Comparison of ENCODE assay signal across 9 cellular contexts in the genomic region with DNA sequence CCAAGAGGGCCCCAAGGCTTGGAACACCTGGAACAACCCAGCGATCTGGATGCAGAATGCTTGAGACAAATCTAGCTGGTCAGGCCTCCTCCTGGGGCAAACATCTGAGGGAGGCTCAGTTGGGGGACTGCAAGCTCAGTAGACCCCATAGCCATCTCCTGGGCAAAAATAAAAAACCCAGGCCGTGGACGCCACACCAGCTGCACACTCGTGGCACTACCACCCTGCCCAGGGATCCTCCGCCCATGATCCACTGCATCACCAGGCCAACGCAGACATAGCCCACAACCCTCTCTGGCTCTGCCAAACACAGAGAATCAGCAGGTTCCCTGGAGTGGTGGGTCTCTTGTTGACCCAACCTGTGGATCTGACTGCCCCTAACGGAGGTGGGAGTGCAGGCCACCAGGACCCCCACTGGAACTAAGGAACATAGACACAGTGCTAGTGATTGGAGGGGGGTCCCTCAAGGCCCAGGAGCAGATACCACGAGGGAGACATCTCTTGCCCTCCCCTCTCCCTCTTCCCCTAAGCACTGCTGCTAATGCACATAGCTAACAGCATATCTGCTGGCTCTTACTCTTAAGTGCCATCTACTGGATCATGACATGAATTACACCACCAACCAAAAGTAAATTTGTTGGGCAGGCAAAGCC.
A peak's percentile ranks its signal among the peaks of the same experiment; 100 is the strongest.
DNase-seq lines count a peak whose midpoint lies in the region; ATAC-seq and TF ChIP-seq lines count a peak whose summit lies in the region.
"Had no signal": no experiment of that assay in that cellular context is flagged by ENCODE, and none has a peak within 500 bp of the region (broad histone marks: within the 10 kb centered on the region; RNA-seq: fewer than 3 reads in every experiment).

No MANE protein-coding gene starts in this region.

- TF ChIP-seq CTCF in activated CD8-positive, alpha-beta T cell treated with anti-CD3 and anti-CD28 coated beads for 36 hours (IDR thresholded peaks at IDR 0.05): peak; percentile 66
- peak; percentile 46 to 72 (median 60) for TF ChIP-seq CTCF in heart left ventricle (IDR thresholded peaks at IDR 0.05)

- peaks cover 0 to 16% (median 1%) of the 10 kb centered on the region in 12 donors for H3K9me3 ChIP-seq in heart left ventricle

- H3K36me3 Mint-ChIP-seq in activated CD8-positive, alpha-beta T cell treated with anti-CD3 and anti-CD28 coated beads for 36 hours (ENCODE audit: low read depth): no peaks in the 10 kb centered on the region
- H3K36me3 Mint-ChIP-seq: T-cell had no signal

- H3K27me3 Mint-ChIP-seq in activated CD8-positive, alpha-beta T cell treated with anti-CD3 and anti-CD28 coated beads for 36 hours: peaks cover 8% of the 10 kb centered on the region

- intact Hi-C loops in activated CD8-positive, alpha-beta T cell treated with anti-CD3 and anti-CD28 coated beads for 36 hours (cut with micrococcal nuclease): loop anchor here (10.0 kb wide), 2 partner anchors 55 to 115 kb away; no protein-coding TSS in a partner anchor
- intact Hi-C loops in heart left ventricle (cut with DNase I): loop anchor here in 9 of 10 donors (2.0 to 10.0 kb wide), 4 partner anchors 115 to 117 kb away; no protein-coding TSS in a partner anchor

- H3K27ac ChIP-seq in heart left ventricle: no peak overlapping the region

- no peak for TF ChIP-seq POLR2A in heart left ventricle (IDR thresholded peaks at IDR 0.05)

- CTCF ChIA-PET in activated CD8-positive, alpha-beta T cell treated with anti-CD3 and anti-CD28 coated beads for 36 hours (lab: Charles Lee): interaction anchor here (0.9 to 3.5 kb wide), 12 partner anchors 8 to 314 kb away, joined by 3 to 41 read pairs (median 4); no protein-coding TSS in a partner anchor

- POLR2A ChIA-PET in activated CD8-positive, alpha-beta T cell treated with anti-CD3 and anti-CD28 coated beads for 36 hours (lab: Charles Lee): interaction anchor here (1.4 kb wide), 1 partner anchor 115 kb away, joined by 4 read pairs; no protein-coding TSS in a partner anchor

- no peak overlapping the region for H3K27ac Mint-ChIP-seq in activated CD8-positive, alpha-beta T cell treated with anti-CD3 and anti-CD28 coated beads for 36 hours
- H3K27ac Mint-ChIP-seq: T-cell had no signal

- peaks cover 0 to 6% (median 0%) of the 10 kb centered on the region in 9 donors for H3K27me3 ChIP-seq in heart left ventricle

- no peaks in the 10 kb centered on the region for H3K9me3 Mint-ChIP-seq in activated CD8-positive, alpha-beta T cell treated with anti-CD3 and anti-CD28 coated beads for 36 hours

- 74 to 77% (median 76%) methylated on average over 7 to 8 of the region's 8 CpGs for WGBS in heart left ventricle, 4 donors

- ATAC-seq in GM21381 (IDR thresholded peaks at IDR 0.05; ENCODE audit: unreplicated experiment) (peak; percentile 45), heart left ventricle (peak in 3 of 4 donors; percentile 22 to 57 (median 31)), GM21360 (IDR thresholded peaks at IDR 0.05; ENCODE audit: unreplicated experiment) (no peak), HG03342 (IDR thresholded peaks at IDR 0.05; ENCODE audit: unreplicated experiment) (no peak)
- ATAC-seq in activated CD8-positive, alpha-beta T cell treated with anti-CD3 and anti-CD28 coated beads for 36 hours: peak; percentile 83

- DNase-seq in CMK (ENCODE audit: low read depth) (peak; percentile 21), NCI-H2029 (lab: John Stamatoyannopoulos, UW) (peak; percentile 21), heart left ventricle (no peak), renal cortical epithelial cell (ENCODE audit: low read depth) (peak; percentile 41)
- DNase-seq in activated CD8-positive, alpha-beta T cell treated with anti-CD3 and anti-CD28 coated beads for 36 hours: no peak

- no peak overlapping the region for H3K4me3 ChIP-seq in heart left ventricle

- no peaks in the 10 kb centered on the region for H3K4me1 ChIP-seq in heart left ventricle

- peaks cover 4% of the 10 kb centered on the region for H3K4me1 Mint-ChIP-seq in activated CD8-positive, alpha-beta T cell treated with anti-CD3 and anti-CD28 coated beads for 36 hours (ENCODE audit: low read depth)
- H3K4me1 Mint-ChIP-seq: T-cell had no signal

- no peaks in the 10 kb centered on the region for H3K36me3 ChIP-seq in heart left ventricle

- no peak overlapping the region for H3K4me3 Mint-ChIP-seq in activated CD8-positive, alpha-beta T cell treated with anti-CD3 and anti-CD28 coated beads for 36 hours
- H3K4me3 Mint-ChIP-seq: T-cell had no signal

Comparison
In these comparisons a context has a peak if more than half of its experiments do, and no peak if none do; other contexts are left out.
1. DNase-seq: peak in CMK (single experiment), NCI-H2029 (single experiment) and renal cortical epithelial cell (single experiment); none in activated CD8-positive, alpha-beta T cell treated with anti-CD3 and anti-CD28 coated beads for 36 hours (single experiment) and heart left ventricle (0 of 5).
2. ATAC-seq: peak in GM21381 (single experiment), activated CD8-positive, alpha-beta T cell treated with anti-CD3 and anti-CD28 coated beads for 36 hours (single experiment) and heart left ventricle (3 of 4); none in GM21360 (single experiment) and HG03342 (single experiment).